9 cellular contexts compared by ENCODE assay signal in the genomic region with DNA sequence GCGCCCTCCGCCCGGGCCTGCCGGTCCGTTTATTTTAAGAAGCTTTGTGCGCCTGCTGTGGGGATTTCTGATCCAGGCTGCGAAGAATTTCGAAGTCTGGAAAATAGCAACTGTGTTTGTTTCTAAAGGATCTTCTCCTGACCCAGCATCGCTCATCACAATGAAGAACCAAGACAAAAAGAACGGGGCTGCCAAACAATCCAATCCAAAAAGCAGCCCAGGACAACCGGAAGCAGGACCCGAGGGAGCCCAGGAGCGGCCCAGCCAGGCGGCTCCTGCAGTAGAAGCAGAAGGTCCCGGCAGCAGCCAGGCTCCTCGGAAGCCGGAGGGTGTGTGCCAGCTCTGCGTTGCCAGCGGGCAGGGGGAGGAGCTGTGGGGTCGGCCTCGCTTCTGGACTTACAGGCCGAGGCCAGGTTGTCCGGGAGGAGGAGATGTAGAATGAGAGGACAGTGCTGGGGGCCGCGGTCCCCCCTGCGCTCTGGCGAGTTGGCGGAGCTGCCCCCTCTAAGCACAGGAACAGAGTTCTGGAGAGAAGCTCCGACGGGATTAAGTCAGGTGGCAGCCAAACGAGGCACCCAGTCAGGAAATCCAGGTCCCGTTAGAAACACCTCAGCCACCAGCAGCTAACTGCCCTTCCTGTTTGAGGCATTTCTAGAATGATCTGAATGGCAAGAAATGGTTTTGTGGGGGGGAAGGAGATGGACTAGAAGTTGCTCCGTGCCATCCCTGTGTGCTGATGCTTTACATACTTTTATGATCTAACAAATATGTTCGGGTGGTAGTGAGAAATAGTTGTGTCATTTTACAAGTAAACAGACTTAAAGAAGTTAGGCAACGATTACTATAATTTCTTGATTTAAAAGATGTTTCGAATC. TPM values are rescaled to one million over a fixed set of nuclear protein-coding genes. Genes with fewer than 3 reads are reported as not detected.
DNase-seq lines count a peak whose midpoint lies in the region; ATAC-seq and TF ChIP-seq lines count a peak whose summit lies in the region.
"Had no signal": no experiment of that assay in that cellular context is flagged by ENCODE, and none has a peak within 500 bp of the region (broad histone marks: within the 10 kb centered on the region; RNA-seq: fewer than 3 reads in every experiment).

No MANE protein-coding gene starts in this region.

- H4K20me1 ChIP-seq in HCT116 (ENCODE audit: insufficient read depth): peaks cover 6% of the 10 kb centered on the region; the same call in 1 of the 2 replicates
- H4K20me1 ChIP-seq in SU-DHL-6 (ENCODE audit: low read depth, low read length): peaks cover 4% of the 10 kb centered on the region; the same call in 1 of the 2 replicates

- peak; percentile 28 for DNase-seq in COLO829 (ENCODE audit: low spot score)
- DNase-seq in HCT116 (ENCODE audit: low read depth, low spot score): no peak
- peak; percentile 52 to 73 for DNase-seq in cardiac fibroblast (ENCODE audit: low read depth in 2 of 2)
- DNase-seq in islet precursor cell: peak; percentile 79
- peak; percentile 58 for DNase-seq in stimulated activated CD4-positive, alpha-beta T cell treated with anti-CD3 and anti-CD28 coated beads, Interleukin-15, amount 100 ng/mL, for 24 hours

- peak overlapping the region; percentile 95 for H3K9ac ChIP-seq in HCT116 (ENCODE audit: low read length)
- H3K9ac ChIP-seq in SU-DHL-6 (ENCODE audit: low read length): peak overlapping the region; percentile 90

- H3K36me3 ChIP-seq in HCT116 (ENCODE audit: control insufficient read depth in 1 of 2, insufficient read depth in 2 of 2, low read length in 2 of 2) (peaks cover 24 to 38% of the 10 kb centered on the region in 2 experiments), SU-DHL-6 (ENCODE audit: low read length) (peaks cover 15% of the 10 kb centered on the region)

- no TSS peak for BruUV-seq in HCT116 (replicated peaks; lab: Mats Ljungman, UMichigan)

- ATAC-seq in HCT116 (peak; percentile 23), HG03469 (IDR thresholded peaks at IDR 0.05; ENCODE audit: unreplicated experiment) (no peak), HG03432 (IDR thresholded peaks at IDR 0.05; ENCODE audit: unreplicated experiment) (no peak)

- H3K27ac ChIP-seq in HCT116 (ENCODE audit: low read depth, low read length) (peak overlapping the region; percentile 69), SU-DHL-6 (ENCODE audit: low read depth, low read length) (peak overlapping the region; percentile 69)

- H3K9me2 ChIP-seq in HCT116 (ENCODE audit: insufficient read depth) (no peaks in the 10 kb centered on the region), SU-DHL-6 (replicated peaks; ENCODE audit: insufficient read depth, low read length) (no peaks in the 10 kb centered on the region)

- H3K9me3 ChIP-seq in HCT116 (ENCODE audit: control insufficient read depth in 1 of 2, insufficient read depth in 1 of 2, low read depth in 1 of 2, low read length in 2 of 2): no peaks in the 10 kb centered on the region
- no peaks in the 10 kb centered on the region for H3K9me3 ChIP-seq in SU-DHL-6 (ENCODE audit: insufficient read depth, low read length)

- intact Hi-C loops in HCT116 (cut with micrococcal nuclease): no loop called here

- TF ChIP-seq CTCF in HCT116 (IDR thresholded peaks at IDR 0.05 in 2 of 3, conservative IDR thresholded peaks at IDR 0.05 in 1 of 3; ENCODE audit: borderline replicate concordance in 1 of 3, insufficient read depth in 1 of 3, low read depth in 2 of 3, low read length in 2 of 3): no peak
- TF ChIP-seq CTCF in SU-DHL-6 (IDR thresholded peaks at IDR 0.05; ENCODE audit: insufficient read depth, low read length, poor library complexity, severe bottlenecking): no peak
- TF ChIP-seq CTCF in cardiac fibroblast (IDR thresholded peaks at IDR 0.05; ENCODE audit: low read depth, low read length): no peak

- H3F3A ChIP-seq in SU-DHL-6 (ENCODE audit: insufficient read depth): peaks cover 30% of the 10 kb centered on the region

- peak overlapping the region; percentile 95 for H3K4me2 ChIP-seq in HCT116 (ENCODE audit: low read length)
- peak overlapping the region; percentile 89 for H3K4me2 ChIP-seq in SU-DHL-6 (ENCODE audit: low read depth, low read length, poor library complexity, severe bottlenecking)

- H3K27me3 ChIP-seq in HCT116 (ENCODE audit: insufficient read depth, low read length) (no peaks in the 10 kb centered on the region), SU-DHL-6 (ENCODE audit: low read length) (no peaks in the 10 kb centered on the region)

- H3K4me3 ChIP-seq in HCT116 (replicated peaks in 1 of 2; ENCODE audit: low read depth in 1 of 2, low read length in 2 of 2) (peak overlapping the region; percentile 85 to 86), SU-DHL-6 (ENCODE audit: insufficient read depth, low read length, poor library complexity, severe bottlenecking) (peak overlapping the region; percentile 89), cardiac fibroblast (replicated peaks in 1 of 2; ENCODE audit: low read depth in 2 of 2, low read length in 2 of 2) (peak overlapping the region; percentile 67 to 76)

- RAD21 ChIA-PET in HCT116 (lab: Charles Lee; ENCODE audit: low non-redundant PET in 1 of 2, low total read pairs in 2 of 2, uncharacterized antibody in 2 of 2, unreplicated experiment in 2 of 2): no interaction called here

- peaks cover 51% of the 10 kb centered on the region for H3K79me2 ChIP-seq in HCT116 (ENCODE audit: insufficient read depth, low read length)
- peaks cover 47% of the 10 kb centered on the region for H3K79me2 ChIP-seq in SU-DHL-6 (ENCODE audit: insufficient read depth, low read length)

- no peak for TF ChIP-seq RAD21 in HCT116 (IDR thresholded peaks at IDR 0.05; ENCODE audit: low read depth)

- H3K4me1 ChIP-seq in HCT116 (ENCODE audit: control insufficient read depth in 1 of 2, insufficient read depth in 2 of 2, low read length in 2 of 2): peaks cover 15 to 32% of the 10 kb centered on the region in 2 experiments

- POLR2A ChIA-PET in HCT116 (lab: Charles Lee): interaction anchor here (1.1 to 1.5 kb wide), 3 partner anchors 26 to 155 kb away, joined by 4 to 7 read pairs (median 6); a partner anchor contains a TSS

- TF ChIP-seq POLR2A in HCT116 (IDR thresholded peaks at IDR 0.05; ENCODE audit: borderline replicate concordance, extremely low read depth, insufficient read depth, insufficient read length): no peak

- CTCF ChIA-PET in HCT116 (lab: Charles Lee): no interaction called here

- H2AFZ ChIP-seq in HCT116 (ENCODE audit: low read depth, low read length, poor library complexity, severe bottlenecking) (no peak overlapping the region), SU-DHL-6 (ENCODE audit: low read depth, low read length, severe bottlenecking) (peak overlapping the region; percentile 25)

TF ChIP-seq in HCT116, 20 proteins besides CTCF, POLR2A, EP300 and RAD21:
- TF ChIP-seq ELF1 (IDR thresholded peaks at IDR 0.05; ENCODE audit: borderline replicate concordance, low read depth) (no peak), ZFX (IDR thresholded peaks at IDR 0.05) (peak; percentile 5)

RNA-seq across cellular contexts. Expression of a gene that starts 0.9 kb away (rescaled TPM):
- 37.2 TPM for total RNA-seq in HCT116 (2021; ENCODE audit: unreplicated experiment)
- 18.8 and 19.9 TPM in 2 replicates for polyA plus RNA-seq in HCT116 (2012)

RNA-seq across cellular contexts. Expression of a gene that starts 20.0 kb away (rescaled TPM):
- total RNA-seq in HCT116 (2021; ENCODE audit: unreplicated experiment): 5.9 TPM
- 5.5 and 6.3 TPM in 2 replicates for polyA plus RNA-seq in HCT116 (2012)

RNA-seq across cellular contexts. Expression of a gene that starts 25.0 kb away (rescaled TPM):
- 4.7 TPM for total RNA-seq in HCT116 (2021; ENCODE audit: unreplicated experiment)
- polyA plus RNA-seq in HCT116 (2012): 3.8 and 3.9 TPM in 2 replicates

RNA-seq across cellular contexts. Expression of a gene that starts 28.5 kb away (rescaled TPM):
- 0.27 TPM for total RNA-seq in HCT116 (2021; ENCODE audit: unreplicated experiment)
- 0.10 and 0.12 TPM in 2 replicates for polyA plus RNA-seq in HCT116 (2012)
- total RNA-seq: subcutaneous adipose tissue had no signal

RNA-seq across cellular contexts. Expression of a gene that starts 41.7 kb away (rescaled TPM):
- total RNA-seq in HCT116 (2021; ENCODE audit: unreplicated experiment): 12.3 TPM
- polyA plus RNA-seq in HCT116 (2012): 8.8 and 9.9 TPM in 2 replicates
